In the genomic region with DNA sequence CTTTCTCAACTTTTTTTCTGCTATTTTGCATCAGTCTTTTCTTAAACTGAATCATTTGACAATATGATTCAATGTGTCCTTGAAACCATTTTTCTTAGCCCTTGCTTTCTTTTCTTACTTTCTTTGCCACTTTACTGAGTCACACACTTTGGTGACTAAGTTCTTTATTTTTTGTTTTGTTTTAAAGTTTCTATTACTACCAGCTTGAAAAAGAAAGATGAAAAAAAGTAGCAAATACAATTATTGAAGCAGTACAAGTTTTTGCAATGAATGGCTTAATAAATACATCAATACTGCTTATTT, we compare ENCODE assay signal across 10 cellular contexts.
A peak's percentile ranks its signal among the peaks of the same experiment; 100 is the strongest.
DNase-seq lines count a peak whose midpoint lies in the region; ATAC-seq and TF ChIP-seq lines count a peak whose summit lies in the region.
"Had no signal": no experiment of that assay in that cellular context is flagged by ENCODE, and none has a peak within 500 bp of the region (broad histone marks: within the 10 kb centered on the region; RNA-seq: fewer than 3 reads in every experiment).

No MANE protein-coding gene starts in this region.

- peaks cover 65% of the 10 kb centered on the region for H3K36me3 Mint-ChIP-seq in activated naive CD8-positive, alpha-beta T cell treated with anti-CD3 and anti-CD28 coated beads, Interleukin-2, amount 50 U/mL, for 24 hours (ENCODE audit: low read depth)
- H3K36me3 Mint-ChIP-seq in osteocyte (ENCODE audit: unreplicated experiment) = peaks cover 3% of the 10 kb centered on the region
- H3K36me3 Mint-ChIP-seq: mesothelial cell of epicardium had no signal

- no peak for TF ChIP-seq CTCF in osteocyte (IDR thresholded peaks at IDR 0.05)

- H3K27me3 Mint-ChIP-seq in activated naive CD8-positive, alpha-beta T cell treated with anti-CD3 and anti-CD28 coated beads, Interleukin-2, amount 50 U/mL, for 24 hours = no peaks in the 10 kb centered on the region
- no peaks in the 10 kb centered on the region for H3K27me3 Mint-ChIP-seq in osteocyte (ENCODE audit: unreplicated experiment)

- peak overlapping the region; percentile 94 for H3K27ac Mint-ChIP-seq in activated naive CD8-positive, alpha-beta T cell treated with anti-CD3 and anti-CD28 coated beads, Interleukin-2, amount 50 U/mL, for 24 hours
- H3K27ac Mint-ChIP-seq in osteocyte (ENCODE audit: unreplicated experiment) = peak overlapping the region; percentile 96
- H3K27ac Mint-ChIP-seq: mesothelial cell of epicardium had no signal

- no peaks in the 10 kb centered on the region for H3K9me3 Mint-ChIP-seq in activated naive CD8-positive, alpha-beta T cell treated with anti-CD3 and anti-CD28 coated beads, Interleukin-2, amount 50 U/mL, for 24 hours
- no peaks in the 10 kb centered on the region for H3K9me3 Mint-ChIP-seq in osteocyte (ENCODE audit: unreplicated experiment)
- H3K9me3 Mint-ChIP-seq: mesothelial cell of epicardium had no signal

- H3K27ac ChIP-seq in substantia nigra (ENCODE audit: low read depth, low read length, poor library complexity, severe bottlenecking) = no peak overlapping the region

- H3K4me1 Mint-ChIP-seq in activated naive CD8-positive, alpha-beta T cell treated with anti-CD3 and anti-CD28 coated beads, Interleukin-2, amount 50 U/mL, for 24 hours = peaks cover 93% of the 10 kb centered on the region
- H3K4me1 Mint-ChIP-seq in osteocyte (ENCODE audit: unreplicated experiment) = peaks cover 41% of the 10 kb centered on the region
- H3K4me1 Mint-ChIP-seq: mesothelial cell of epicardium had no signal

- ATAC-seq in GM19023 (IDR thresholded peaks at IDR 0.05; ENCODE audit: unreplicated experiment) = peak; percentile 35
- ATAC-seq in HG02973 (IDR thresholded peaks at IDR 0.05; ENCODE audit: unreplicated experiment) = peak; percentile 28
- ATAC-seq in activated naive CD8-positive, alpha-beta T cell treated with anti-CD3 and anti-CD28 coated beads, Interleukin-2, amount 50 U/mL, for 24 hours = peak; percentile 33
- no peak for ATAC-seq in HG03342 (IDR thresholded peaks at IDR 0.05; ENCODE audit: unreplicated experiment)

- DNase-seq in activated naive CD8-positive, alpha-beta T cell treated with anti-CD3 and anti-CD28 coated beads, Interleukin-2, amount 50 U/mL, for 24 hours = no peak
- no peak for DNase-seq in osteocyte (ENCODE audit: extremely low spot score, unreplicated experiment)
- no peak for DNase-seq in GDM1 (lab: John Stamatoyannopoulos, UW)
- DNase-seq in HT-29 (ENCODE audit: low spot score) = no peak
- no peak for DNase-seq in substantia nigra (lab: John Stamatoyannopoulos, UW)
- DNase-seq: cerebellar nuclear complex had no signal

- peak overlapping the region; percentile 58 for H3K4me3 Mint-ChIP-seq in activated naive CD8-positive, alpha-beta T cell treated with anti-CD3 and anti-CD28 coated beads, Interleukin-2, amount 50 U/mL, for 24 hours
- H3K4me3 Mint-ChIP-seq in osteocyte (ENCODE audit: unreplicated experiment) = no peak overlapping the region
- H3K4me3 Mint-ChIP-seq: mesothelial cell of epicardium had no signal
